ENCODE assay signal across 30 cellular contexts in the genomic region with DNA sequence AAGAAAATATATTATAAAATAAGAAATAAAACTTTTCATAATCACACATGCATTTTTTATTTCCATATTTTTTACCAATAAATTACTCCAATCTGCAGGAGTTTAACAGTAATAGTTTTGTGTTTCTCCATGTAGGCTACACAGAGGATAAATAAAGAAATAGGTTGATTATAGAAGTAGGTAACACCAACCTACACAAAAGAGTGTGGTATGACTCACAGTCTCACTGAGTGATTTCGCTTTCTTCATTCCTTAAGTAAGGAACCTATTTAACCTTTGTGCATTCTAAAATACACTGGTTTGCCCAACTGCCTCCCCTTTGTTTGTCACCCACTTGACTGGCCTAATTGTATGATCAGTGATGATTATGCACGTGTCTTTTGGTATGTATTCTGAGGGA.
"Had no signal": no experiment of that assay in that cellular context is flagged by ENCODE, and none has a peak within 500 bp of the region (broad histone marks: within the 10 kb centered on the region; RNA-seq: fewer than 3 reads in every experiment).

No MANE protein-coding gene starts in this region.

- H3K27me3 ChIP-seq: adrenal gland, ascending aorta, brain microvascular endothelial cell, esophagus muscularis mucosa, left lung, neural progenitor cell, sigmoid colon, uterus had no signal

- FAIRE-seq: frontal cortex had no signal

- H2AFZ ChIP-seq: neural progenitor cell had no signal

- H3K27ac ChIP-seq: adrenal gland, ascending aorta, brain microvascular endothelial cell, esophagus muscularis mucosa, left lung, neural progenitor cell, sigmoid colon, uterus had no signal

- H3K4me3 ChIP-seq: adrenal gland, ascending aorta, esophagus muscularis mucosa, left lung, lung, neural progenitor cell, sigmoid colon, smooth muscle cell, uterus had no signal

- ATAC-seq: activated CD4-positive, alpha-beta T cell treated with anti-CD3 and anti-CD28 coated beads for 36 hours; activated naive CD4-positive, alpha-beta T cell treated with anti-CD3 and anti-CD28 coated beads, Interleukin-2, amount 50 U/mL, for 72 hours; activated T-helper 17 cell treated with anti-CD3 and anti-CD28 coated beads, Interleukin-2, amount 50 U/mL, for 72 hours; left lung; naive thymus-derived CD4-positive, alpha-beta T cell; stimulated activated naive B cell treated with anti-CD40 and anti-IgM and Interleukin-4, amounts not matched to agents 10 μg/mL and 1 μg/mL and 100 μg/mL, for 72 hours had no signal

- H3K4me2 ChIP-seq: neural progenitor cell, smooth muscle cell had no signal

- DNase-seq: activated B cell treated with CpG ODN at 0.5 μM for 24 hours; activated CD4-positive, alpha-beta T cell treated with anti-CD3 and anti-CD28 coated beads for 36 hours; activated CD4-positive, alpha-beta T cell treated with anti-CD3 and anti-CD28 coated beads, Interleukin-2, amount 50 U/mL, for 4 hours; activated CD8-positive, alpha-beta memory T cell treated with anti-CD3 and anti-CD28 coated beads for 24 hours; activated CD8-positive, alpha-beta memory T cell treated with anti-CD3 and anti-CD28 coated beads, Interleukin-2, amount 50 U/mL, for 4 hours; activated T-cell treated with anti-CD3 and anti-CD28 coated beads, Interleukin-2, amount 50 U/mL, for 24 hours; adrenal gland; brain microvascular endothelial cell; central memory CD4-positive, alpha-beta T cell; effector memory CD4-positive, alpha-beta T cell; hippocampal formation; kidney glomerular epithelial cell; left lung; naive thymus-derived CD4-positive, alpha-beta T cell; posterior cingulate gyrus; sigmoid colon; stimulated activated CD4-positive, alpha-beta T cell treated with anti-CD3 and anti-CD28 coated beads, Interleukin-15, amount 100 ng/mL, for 24 hours; stimulated activated CD4-positive, alpha-beta T cell treated with anti-CD3 and anti-CD28 coated beads, Interleukin-2, amount 100 ng/mL, for 48 hours; stimulated activated CD8-positive, alpha-beta memory T cell treated with anti-CD3 and anti-CD28 coated beads, Interleukin-4, amount 100 ng/mL, for 48 hours; stimulated activated naive B cell treated with anti-CD40 and anti-IgM and Interleukin-4, amounts not matched to agents 10 μg/mL and 1 μg/mL and 100 μg/mL, for 72 hours; trophoblast cell; uterus had no signal

- H3K9ac ChIP-seq: neural progenitor cell had no signal

- H3K4me1 ChIP-seq: adrenal gland, ascending aorta, esophagus muscularis mucosa, left lung, neural progenitor cell, sigmoid colon, uterus had no signal

- H3K36me3 ChIP-seq: adrenal gland, ascending aorta, brain microvascular endothelial cell, esophagus muscularis mucosa, left lung, neural progenitor cell, sigmoid colon, uterus had no signal

- H3K9me3 ChIP-seq: ascending aorta, esophagus muscularis mucosa, left lung, sigmoid colon, uterus had no signal
